ENCODE assay signal across 10 cellular contexts in genomic region chrX:109952985-109953905, GRCh38. TPM values are rescaled to one million over a fixed set of nuclear protein-coding genes. Genes with fewer than 3 reads are reported as not detected.
DNase-seq lines count a peak whose midpoint lies in the region; ATAC-seq, FAIRE-seq and TF ChIP-seq lines count a peak whose summit lies in the region.
"Had no signal": no experiment of that assay in that cellular context is flagged by ENCODE, and none has a peak within 500 bp of the region (broad histone marks: within the 10 kb centered on the region; RNA-seq: fewer than 3 reads in every experiment).

No MANE protein-coding gene starts in this region.

- no peak overlapping the region for H3K4me3 Mint-ChIP-seq in type B pancreatic cell

- peak; percentile 87 for FAIRE-seq in GM12891 (lab: Jason Lieb, UNC)

- H3K27ac ChIP-seq in testis: no peak overlapping the region
- H3K27ac ChIP-seq: BLaER1, SJCRH30 had no signal

- DNase-seq in GM12891 (ENCODE audit: insufficient read length, low spot score) (peak; percentile 2), OCI-M1 (lab: John Stamatoyannopoulos, UW) (peak; percentile 62), testis (no peak), type B pancreatic cell (ENCODE audit: extremely low spot score, unreplicated experiment) (no peak)
- DNase-seq: SJCRH30 had no signal

- H3K27me3 ChIP-seq in testis: no peaks in the 10 kb centered on the region
- H3K27me3 ChIP-seq: SJCRH30 had no signal

- no peaks in the 10 kb centered on the region for H3K4me1 ChIP-seq in testis
- H3K4me1 ChIP-seq: BLaER1, SJCRH30 had no signal

- peak; percentile 71 for ATAC-seq in GM19463 (IDR thresholded peaks at IDR 0.05; ENCODE audit: unreplicated experiment)
- peak; percentile 70 for ATAC-seq in HG03097 (IDR thresholded peaks at IDR 0.05; ENCODE audit: low FRiP score, unreplicated experiment)
- no peak for ATAC-seq in HG03139 (IDR thresholded peaks at IDR 0.05; ENCODE audit: unreplicated experiment)
- ATAC-seq in HG03457 (IDR thresholded peaks at IDR 0.05; ENCODE audit: unreplicated experiment): no peak

- H3K4me3 ChIP-seq in testis: no peak overlapping the region
- H3K4me3 ChIP-seq: BLaER1, SJCRH30 had no signal

- no peaks in the 10 kb centered on the region for H3K4me1 Mint-ChIP-seq in type B pancreatic cell (ENCODE audit: unreplicated experiment)

- H3K9me3 ChIP-seq in testis: no peaks in the 10 kb centered on the region
- H3K9me3 ChIP-seq: BLaER1, SJCRH30 had no signal

- no peaks in the 10 kb centered on the region for H3K9me3 Mint-ChIP-seq in type B pancreatic cell

- no peaks in the 10 kb centered on the region for H3K27me3 Mint-ChIP-seq in type B pancreatic cell

- no peaks in the 10 kb centered on the region for H3K36me3 ChIP-seq in testis (ENCODE audit: low read depth, missing control alignments)
- H3K36me3 ChIP-seq: BLaER1, SJCRH30 had no signal

- TF ChIP-seq CTCF in testis (IDR thresholded peaks at IDR 0.05): no peak
- TF ChIP-seq CTCF in type B pancreatic cell (conservative IDR thresholded peaks at IDR 0.05): no peak

- WGBS in testis, 2 donors: 81 to 90% methylated on average over 4 of the region's 4 CpGs

- no peaks in the 10 kb centered on the region for H3K36me3 Mint-ChIP-seq in type B pancreatic cell

- intact Hi-C loops in testis (cut with DNase I; ENCODE audit: low total_unique reads): no loop called here

- no peak overlapping the region for H3K27ac Mint-ChIP-seq in type B pancreatic cell

- TF ChIP-seq POLR2A in GM12891 (IDR thresholded peaks at IDR 0.05; ENCODE audit: low read depth, low read length): no peak
- no peak for TF ChIP-seq POLR2A in testis (IDR thresholded peaks at IDR 0.05)

TF ChIP-seq in GM12891, 5 proteins besides CTCF, POLR2A, EP300 and RAD21:
- no peak for TF ChIP-seq POLR2AphosphoS5 (IDR thresholded peaks at IDR 0.05; ENCODE audit: low read depth, low read length)
- TF ChIP-seq POU2F2 (IDR thresholded peaks at IDR 0.05; ENCODE audit: low read depth, low read length): peak; percentile 79
TF ChIP-seq in GM12891: peak in this region for 1.

RNA-seq across cellular contexts. Expression of gene TMEM164, which starts 49.7 kb away (rescaled TPM):
- polyA plus RNA-seq in GM12891 (2012; ENCODE audit: low read depth, missing spikeins): 9.9 TPM
- total RNA-seq in testis (10 to 100 TPM in 1 of 2 donors, 1 to 10 TPM in 1; 8.1 to 13.9 TPM), type B pancreatic cell (ENCODE audit: low replicate concordance) (48.8 and 76.3 TPM in 2 replicates)
- polyA plus RNA-seq in testis (ENCODE audit: insufficient read depth, low read depth, low replicate concordance): 7.9 TPM

Comparison
In these comparisons a context has a peak if more than half of its experiments do, and no peak if none do; other contexts are left out.
1. DNase-seq: peak in GM12891 (single experiment) and OCI-M1 (single experiment); none in testis (single experiment) and type B pancreatic cell (single experiment).
2. ATAC-seq: peak in GM19463 (single experiment) and HG03097 (single experiment); none in HG03139 (single experiment) and HG03457 (single experiment).